In genomic region chr19:29371766-29372415, GRCh38 we compare ENCODE assay signal across 1 cellular context.
TF ChIP-seq lines count a peak whose summit lies in the region.

No MANE protein-coding gene starts in this region.

TF ChIP-seq in GM23338, 12 proteins besides CTCF, POLR2A, EP300 and RAD21 (continued from another document):
- TF ChIP-seq ZNF462 (CRISPR knock-in tag; IDR thresholded peaks at IDR 0.05), result no peak
- no peak for TF ChIP-seq CREB1 (CRISPR knock-in tag; IDR thresholded peaks at IDR 0.05; ENCODE audit: low read depth)
